22 cellular contexts compared by ENCODE assay signal in the genomic region with DNA sequence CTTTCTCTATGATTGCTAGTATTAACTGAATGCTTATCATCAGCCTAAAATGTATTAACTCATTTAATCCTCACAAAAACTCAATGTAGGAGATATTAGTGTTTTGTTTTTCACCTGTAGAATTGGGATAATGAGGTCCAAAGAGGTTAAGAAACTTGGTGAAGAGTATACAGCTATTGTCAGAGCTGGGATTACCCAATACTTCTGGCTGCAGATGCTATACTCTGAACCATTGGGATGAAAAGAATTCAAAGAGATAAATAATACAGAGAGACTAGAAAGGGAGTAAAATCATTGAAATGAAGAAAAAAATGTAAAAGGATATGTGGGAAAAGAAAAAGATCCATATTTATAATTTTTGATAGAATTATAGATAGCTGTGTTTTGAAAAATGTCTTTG.
"Had no signal": no experiment of that assay in that cellular context is flagged by ENCODE, and none has a peak within 500 bp of the region (broad histone marks: within the 10 kb centered on the region; RNA-seq: fewer than 3 reads in every experiment).

No MANE protein-coding gene starts in this region.

- ATAC-seq: esophagus mucosa; naive thymus-derived CD8-positive, alpha-beta T cell; pancreas; sciatic nerve had no signal

- H3K4me1 ChIP-seq: uterus had no signal

- H3K36me3 Mint-ChIP-seq: activated CD4-positive, alpha-beta memory T cell treated with anti-CD3 and anti-CD28 coated beads for 36 hours; activated naive CD8-positive, alpha-beta T cell; naive thymus-derived CD8-positive, alpha-beta T cell had no signal

- H3K4me3 ChIP-seq: pancreas, suprapubic skin, transverse colon, uterus had no signal

- H3K9me3 ChIP-seq: pancreas, suprapubic skin, transverse colon, uterus had no signal

- H3K9me3 Mint-ChIP-seq: activated B cell treated with CpG ODN at 0.5 μM for 24 hours; activated T-helper 1 cell treated with anti-CD3 and anti-CD28 coated beads, Interleukin-12 subunit alpha, Interleukin-12 subunit beta, Interleukin-2, Interleukin-4 antibody, amounts not matched to agents 30 ng/mL and 10 ng/mL and 1 ng/mL, durations not matched to agents 14 hours and 24 hours and 36 hours; stimulated activated naive CD8-positive, alpha-beta T cell treated with anti-CD3 and anti-CD28 coated beads, Interleukin-15, Interleukin-2, amounts not matched to agents 100 ng/mL and 50 ng/mL, for 24 hours had no signal

- H3K27me3 ChIP-seq: pancreas, suprapubic skin, transverse colon, uterus had no signal

- H3K4me3 Mint-ChIP-seq: activated B cell treated with CpG ODN at 0.5 μM for 24 hours; activated CD4-positive, alpha-beta memory T cell treated with anti-CD3 and anti-CD28 coated beads for 36 hours; activated naive CD8-positive, alpha-beta T cell; activated T-helper 1 cell treated with anti-CD3 and anti-CD28 coated beads, Interleukin-12 subunit alpha, Interleukin-12 subunit beta, Interleukin-2, Interleukin-4 antibody, amounts not matched to agents 30 ng/mL and 10 ng/mL and 1 ng/mL, durations not matched to agents 14 hours and 24 hours and 36 hours; central memory CD8-positive, alpha-beta T cell; naive thymus-derived CD8-positive, alpha-beta T cell; stimulated activated naive CD8-positive, alpha-beta T cell treated with anti-CD3 and anti-CD28 coated beads, Interleukin-15, Interleukin-2, amounts not matched to agents 100 ng/mL and 50 ng/mL, for 24 hours had no signal

- H3K4me1 Mint-ChIP-seq: activated B cell treated with CpG ODN at 0.5 μM for 24 hours; central memory CD8-positive, alpha-beta T cell; naive thymus-derived CD8-positive, alpha-beta T cell had no signal

- H3K27ac Mint-ChIP-seq: activated B cell treated with CpG ODN at 0.5 μM for 24 hours; activated CD4-positive, alpha-beta memory T cell treated with anti-CD3 and anti-CD28 coated beads for 36 hours; activated naive CD8-positive, alpha-beta T cell; activated T-helper 1 cell treated with anti-CD3 and anti-CD28 coated beads, Interleukin-12 subunit alpha, Interleukin-12 subunit beta, Interleukin-2, Interleukin-4 antibody, amounts not matched to agents 30 ng/mL and 10 ng/mL and 1 ng/mL, durations not matched to agents 14 hours and 24 hours and 36 hours; naive thymus-derived CD8-positive, alpha-beta T cell; stimulated activated naive CD8-positive, alpha-beta T cell treated with anti-CD3 and anti-CD28 coated beads, Interleukin-15, Interleukin-2, amounts not matched to agents 100 ng/mL and 50 ng/mL, for 24 hours had no signal

- H3K36me3 ChIP-seq: pancreas, suprapubic skin, transverse colon, uterus had no signal

- DNase-seq: activated B cell treated with CpG ODN at 0.5 μM for 24 hours; activated CD4-positive, alpha-beta memory T cell treated with anti-CD3 and anti-CD28 coated beads for 36 hours; activated CD4-positive, alpha-beta T cell treated with anti-CD3 and anti-CD28 coated beads for 4 hours; activated gamma-delta T cell treated with Interleukin-2 at 50 U/mL for 16 hours; activated T-cell treated with anti-CD3 and anti-CD28 coated beads for 4 hours; amniotic stem cell; cortex of kidney; mesenchymal stem cell; naive thymus-derived CD8-positive, alpha-beta T cell; pancreas; stimulated activated CD4-positive, alpha-beta T cell treated with anti-CD3 and anti-CD28 coated beads, Interleukin-1b, Interleukin-23, amount 100 ng/mL, for 48 hours; T-helper 1 cell; T-helper 9 cell; transverse colon; uterus had no signal

- H3K27ac ChIP-seq: pancreas, suprapubic skin, transverse colon, uterus had no signal

- H3K27me3 Mint-ChIP-seq: activated B cell treated with CpG ODN at 0.5 μM for 24 hours; activated CD4-positive, alpha-beta memory T cell treated with anti-CD3 and anti-CD28 coated beads for 36 hours; activated naive CD8-positive, alpha-beta T cell; central memory CD8-positive, alpha-beta T cell; naive thymus-derived CD8-positive, alpha-beta T cell; stimulated activated naive CD8-positive, alpha-beta T cell treated with anti-CD3 and anti-CD28 coated beads, Interleukin-15, Interleukin-2, amounts not matched to agents 100 ng/mL and 50 ng/mL, for 24 hours had no signal
